1 cellular context compared by ENCODE assay signal in the genomic region with DNA sequence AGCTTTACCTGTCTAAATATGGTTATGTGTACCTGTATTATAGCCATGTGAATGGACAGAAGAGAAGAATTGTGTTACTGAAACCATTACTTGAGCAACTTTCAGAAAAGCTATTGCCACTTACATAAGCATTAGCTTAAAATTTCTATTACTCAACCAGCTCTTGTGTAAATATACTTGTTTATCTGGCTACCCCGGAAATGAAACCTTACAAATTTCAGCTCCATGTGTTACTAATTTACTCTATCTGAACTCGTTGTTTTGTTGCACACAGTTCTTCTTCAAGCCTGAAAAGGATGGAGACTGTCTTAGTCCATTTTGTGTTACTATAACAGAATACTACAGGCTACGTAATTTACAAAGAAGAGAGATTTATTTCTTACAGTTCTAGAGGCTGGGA.
TF ChIP-seq lines count a peak whose summit lies in the region.

No MANE protein-coding gene starts in this region.

TF ChIP-seq in SK-N-SH treated with all-trans-retinoic acid at 6 μM for 48 hours, 23 proteins besides CTCF, POLR2A, EP300 and RAD21 (continued from another document):
- no peak for TF ChIP-seq ARNTL (CRISPR knock-in tag; IDR thresholded peaks at IDR 0.05; ENCODE audit: borderline replicate concordance, low read depth)
